1 cellular context compared by ENCODE assay signal in the genomic region with DNA sequence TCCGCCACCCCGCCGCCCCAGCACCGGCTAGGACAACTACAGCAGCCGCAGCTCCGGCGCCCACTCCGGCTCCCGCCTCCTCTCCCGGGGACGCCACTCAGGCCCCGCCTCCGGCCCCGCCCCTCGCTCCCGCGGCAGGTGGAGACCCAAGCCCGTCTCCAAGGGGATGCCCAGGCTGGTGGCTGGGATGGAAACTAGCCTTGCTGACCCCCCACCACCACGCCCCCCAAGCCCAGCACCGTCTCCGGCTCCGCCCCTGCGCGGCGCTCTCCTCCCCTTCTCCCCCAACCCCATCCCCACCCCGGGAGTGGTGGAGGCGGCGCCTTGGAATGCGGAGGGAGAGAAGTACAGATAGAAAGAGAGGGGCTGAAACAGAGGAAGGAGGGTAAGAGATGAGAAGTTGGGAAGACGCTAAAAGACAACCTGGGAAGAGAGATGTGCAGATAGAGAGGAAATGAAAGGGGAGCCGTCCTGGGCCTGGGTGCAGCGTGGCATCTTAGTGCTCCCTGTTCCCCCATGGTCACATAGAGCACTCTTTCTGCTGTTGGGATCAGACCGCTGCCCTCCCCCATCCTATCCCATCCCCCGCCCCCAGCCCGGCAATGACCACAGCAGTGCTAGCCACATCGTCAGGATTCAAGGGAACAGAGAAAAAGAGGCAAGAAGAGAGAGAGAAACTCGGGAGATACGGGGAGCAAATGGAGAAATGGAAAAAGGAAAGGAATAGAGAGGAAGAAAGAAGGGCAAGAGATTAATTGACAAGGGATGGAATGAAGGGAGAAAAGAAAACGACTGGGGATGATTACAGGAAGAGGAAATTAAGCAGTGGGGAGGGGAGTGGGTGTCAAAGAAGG.
TF ChIP-seq lines count a peak whose summit lies in the region.

A gene with protein sequence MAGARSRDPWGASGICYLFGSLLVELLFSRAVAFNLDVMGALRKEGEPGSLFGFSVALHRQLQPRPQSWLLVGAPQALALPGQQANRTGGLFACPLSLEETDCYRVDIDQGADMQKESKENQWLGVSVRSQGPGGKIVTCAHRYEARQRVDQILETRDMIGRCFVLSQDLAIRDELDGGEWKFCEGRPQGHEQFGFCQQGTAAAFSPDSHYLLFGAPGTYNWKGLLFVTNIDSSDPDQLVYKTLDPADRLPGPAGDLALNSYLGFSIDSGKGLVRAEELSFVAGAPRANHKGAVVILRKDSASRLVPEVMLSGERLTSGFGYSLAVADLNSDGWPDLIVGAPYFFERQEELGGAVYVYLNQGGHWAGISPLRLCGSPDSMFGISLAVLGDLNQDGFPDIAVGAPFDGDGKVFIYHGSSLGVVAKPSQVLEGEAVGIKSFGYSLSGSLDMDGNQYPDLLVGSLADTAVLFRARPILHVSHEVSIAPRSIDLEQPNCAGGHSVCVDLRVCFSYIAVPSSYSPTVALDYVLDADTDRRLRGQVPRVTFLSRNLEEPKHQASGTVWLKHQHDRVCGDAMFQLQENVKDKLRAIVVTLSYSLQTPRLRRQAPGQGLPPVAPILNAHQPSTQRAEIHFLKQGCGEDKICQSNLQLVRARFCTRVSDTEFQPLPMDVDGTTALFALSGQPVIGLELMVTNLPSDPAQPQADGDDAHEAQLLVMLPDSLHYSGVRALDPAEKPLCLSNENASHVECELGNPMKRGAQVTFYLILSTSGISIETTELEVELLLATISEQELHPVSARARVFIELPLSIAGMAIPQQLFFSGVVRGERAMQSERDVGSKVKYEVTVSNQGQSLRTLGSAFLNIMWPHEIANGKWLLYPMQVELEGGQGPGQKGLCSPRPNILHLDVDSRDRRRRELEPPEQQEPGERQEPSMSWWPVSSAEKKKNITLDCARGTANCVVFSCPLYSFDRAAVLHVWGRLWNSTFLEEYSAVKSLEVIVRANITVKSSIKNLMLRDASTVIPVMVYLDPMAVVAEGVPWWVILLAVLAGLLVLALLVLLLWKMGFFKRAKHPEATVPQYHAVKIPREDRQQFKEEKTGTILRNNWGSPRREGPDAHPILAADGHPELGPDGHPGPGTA (minus strand): TSS at position 64 of the 854 bp plus-strand sequence. CDS start 222 bp downstream, outside the sequence.

TF ChIP-seq in endothelial cell of umbilical vein, 7 proteins besides CTCF, POLR2A, EP300 and RAD21 (continued from another document):
- no peak for TF ChIP-seq FOS (IDR thresholded peaks at IDR 0.05; ENCODE audit: borderline replicate concordance, insufficient read depth, low read length)
